Comparison of ENCODE assay signal across 16 cellular contexts in genomic region chr5:65886387-65886786, GRCh38. TPM values are rescaled to one million over a fixed set of nuclear protein-coding genes. Genes with fewer than 3 reads are reported as not detected.
DNase-seq lines count a peak whose midpoint lies in the region; ATAC-seq, FAIRE-seq and TF ChIP-seq lines count a peak whose summit lies in the region.
"Had no signal": no experiment of that assay in that cellular context is flagged by ENCODE, and none has a peak within 500 bp of the region (broad histone marks: within the 10 kb centered on the region; RNA-seq: fewer than 3 reads in every experiment).

No MANE protein-coding gene starts in this region.

- H3K36me3 Mint-ChIP-seq in HFFc6 (ENCODE audit: low read depth), result no peaks in the 10 kb centered on the region; the same call in 1 of the 2 replicates
- H3K36me3 Mint-ChIP-seq: CD14-positive monocyte; CD8-positive, alpha-beta T cell; IgD-negative memory B cell had no signal

- CTCF ChIA-PET in endothelial cell of umbilical vein (lab: Charles Lee), result no interaction called here

- H3K36me3 ChIP-seq in SJSA1 (no peaks in the 10 kb centered on the region), endothelial cell of umbilical vein (ENCODE audit: control insufficient read depth in 2 of 2, extremely low read depth in 1 of 2, insufficient read depth in 2 of 2, low read length in 2 of 2) (no peaks in the 10 kb centered on the region), upper lobe of left lung (no peaks in the 10 kb centered on the region)

- no peak for TF ChIP-seq POLR2A in endothelial cell of umbilical vein (IDR thresholded peaks at IDR 0.05; ENCODE audit: low read depth, low read length)
- no peak for TF ChIP-seq POLR2A in upper lobe of left lung (IDR thresholded peaks at IDR 0.05)

- H3K4me3 ChIP-seq in SJSA1 (no peak overlapping the region), endothelial cell of umbilical vein (replicated peaks in 1 of 3; ENCODE audit: insufficient read depth in 1 of 3, low read depth in 1 of 3, low read length in 3 of 3) (no peak overlapping the region), upper lobe of left lung (no peak overlapping the region)

- peak overlapping the region; percentile 14 for H3K27ac ChIP-seq in SJSA1
- H3K27ac ChIP-seq in endothelial cell of umbilical vein (ENCODE audit: insufficient read depth, low read depth, low read length), result no peak overlapping the region
- H3K27ac ChIP-seq in upper lobe of left lung, result no peak overlapping the region

- no peaks in the 10 kb centered on the region for H3K9me1 ChIP-seq in endothelial cell of umbilical vein (replicated peaks; ENCODE audit: control insufficient read depth, extremely low read depth, insufficient read depth, low read length)

- H3K27me3 Mint-ChIP-seq in HFFc6 (ENCODE audit: insufficient read depth), result no peaks in the 10 kb centered on the region
- H3K27me3 Mint-ChIP-seq: IgD-negative memory B cell had no signal

- peak overlapping the region; percentile 24 for H3K4me2 ChIP-seq in endothelial cell of umbilical vein (ENCODE audit: insufficient read depth, low read length)

- WGBS in upper lobe of left lung, 2 donors, result 72 to 81% methylated on average over 7 of the region's 7 CpGs

- dilution Hi-C loops in endothelial cell of umbilical vein (cut with MboI; ENCODE audit: extremely low pct_ligation_motif_present, low sequenced_read_pairs), result no loop called here

- peaks cover 48% of the 10 kb centered on the region for H3K4me1 Mint-ChIP-seq in HFFc6 (ENCODE audit: low read depth)
- H3K4me1 Mint-ChIP-seq: CD14-positive monocyte, IgD-negative memory B cell had no signal

- H3K27me3 ChIP-seq in SJSA1 (replicated peaks) (no peaks in the 10 kb centered on the region), endothelial cell of umbilical vein (ENCODE audit: control insufficient read depth in 2 of 2, insufficient read depth in 2 of 2, low read length in 2 of 2) (peaks cover 0 to 10% of the 10 kb centered on the region in 2 experiments), upper lobe of left lung (no peaks in the 10 kb centered on the region)

- no TSS peak for BruUV-seq in endothelial cell of umbilical vein (replicated peaks; lab: Mats Ljungman, UMichigan)

- FAIRE-seq in endothelial cell of umbilical vein (lab: Jason Lieb, UNC), result no peak
- FAIRE-seq: GM18507, H54 had no signal

- POLR2A ChIA-PET in endothelial cell of umbilical vein (lab: Charles Lee), result no interaction called here

- H3K9me3 Mint-ChIP-seq in HFFc6, result no peaks in the 10 kb centered on the region
- H3K9me3 Mint-ChIP-seq: CD8-positive, alpha-beta T cell had no signal

- intact Hi-C loops in endothelial cell of umbilical vein (cut with micrococcal nuclease), result no loop called here

- TF ChIP-seq CTCF in HFFc6 (IDR thresholded peaks at IDR 0.05) (no peak), endothelial cell of umbilical vein (IDR thresholded peaks at IDR 0.05; ENCODE audit: extremely low read depth in 1 of 2, insufficient read depth in 1 of 2, low read depth in 1 of 2, low read length in 2 of 2) (no peak), upper lobe of left lung (IDR thresholded peaks at IDR 0.05) (no peak)

- H4K20me1 ChIP-seq in endothelial cell of umbilical vein (replicated peaks; ENCODE audit: control insufficient read depth, extremely low read depth, insufficient read depth, low read length), result no peaks in the 10 kb centered on the region

- no peak for ATAC-seq in GM18511 (IDR thresholded peaks at IDR 0.05; ENCODE audit: unreplicated experiment)
- ATAC-seq in upper lobe of left lung (ENCODE audit: low FRiP score in 2 of 2), result no peak
- ATAC-seq: CD8-positive, alpha-beta T cell had no signal

- peaks cover 17% of the 10 kb centered on the region for H3K4me1 ChIP-seq in SJSA1 (replicated peaks)
- H3K4me1 ChIP-seq in endothelial cell of umbilical vein (ENCODE audit: control insufficient read depth, extremely low read depth, insufficient read depth, low read length), result peaks cover 8% of the 10 kb centered on the region
- H3K4me1 ChIP-seq in upper lobe of left lung, result no peaks in the 10 kb centered on the region
- H3K4me1 ChIP-seq: Caco-2 had no signal

- H3K79me2 ChIP-seq in endothelial cell of umbilical vein (ENCODE audit: control insufficient read depth, insufficient read depth, low read length), result no peaks in the 10 kb centered on the region

- H3K9ac ChIP-seq in endothelial cell of umbilical vein (replicated peaks; ENCODE audit: extremely low read depth, insufficient read depth, low read length), result no peak overlapping the region

- DNase-seq in HFFc6 (no peak), SJSA1 (ENCODE audit: low read depth in 1 of 2, low spot score in 2 of 2) (no peak), endothelial cell of umbilical vein (ENCODE audit: low read depth, low spot score) (no peak), SIG-M5 treated with dmso at 0.1 percent for 504 hours (lab: John Stamatoyannopoulos, UW; ENCODE audit: unreplicated experiment) (no peak), upper lobe of left lung (no peak), NCI-H1694 (lab: John Stamatoyannopoulos, UW) (no peak)
- DNase-seq: Caco-2; CD8-positive, alpha-beta T cell; DND-41; GF-D8; KG1 had no signal

- peak overlapping the region; percentile 58; the same call in 1 of the 2 replicates for H3K27ac Mint-ChIP-seq in HFFc6
- H3K27ac Mint-ChIP-seq: CD8-positive, alpha-beta T cell; IgD-negative memory B cell had no signal

- H3K9me3 ChIP-seq in SJSA1 (replicated peaks) (no peaks in the 10 kb centered on the region), endothelial cell of umbilical vein (replicated peaks; ENCODE audit: control insufficient read depth, insufficient read depth, low read length) (no peaks in the 10 kb centered on the region), upper lobe of left lung (no peaks in the 10 kb centered on the region)
- H3K9me3 ChIP-seq: Caco-2 had no signal

- H2AFZ ChIP-seq in endothelial cell of umbilical vein (ENCODE audit: low read depth, low read length), result no peak overlapping the region

- H3K4me3 Mint-ChIP-seq in HFFc6, result no peak overlapping the region
- H3K4me3 Mint-ChIP-seq: CD14-positive monocyte; CD8-positive, alpha-beta T cell; IgD-negative memory B cell had no signal

- TF ChIP-seq EP300 in upper lobe of left lung (IDR thresholded peaks at IDR 0.05), result no peak

TF ChIP-seq in endothelial cell of umbilical vein, 7 proteins besides CTCF, POLR2A, EP300 and RAD21:
- no peak for TF ChIP-seq GATA2 (IDR thresholded peaks at IDR 0.05; ENCODE audit: insufficient read depth, insufficient read length, low read depth, low read length)
- TF ChIP-seq MYC (IDR thresholded peaks at IDR 0.05; ENCODE audit: low read depth, low read length), result no peak
- no peak for TF ChIP-seq EZH2 (IDR thresholded peaks at IDR 0.05; ENCODE audit: borderline replicate concordance, low read depth, low read length, severe bottlenecking)
- no peak for TF ChIP-seq JUN (IDR thresholded peaks at IDR 0.05; ENCODE audit: borderline replicate concordance, insufficient read depth, insufficient read length, low read depth)
- no peak for TF ChIP-seq MAX (IDR thresholded peaks at IDR 0.05; ENCODE audit: insufficient read depth, insufficient read length)
- no peak for TF ChIP-seq POLR2AphosphoS5 (IDR thresholded peaks at IDR 0.05; ENCODE audit: insufficient read depth, low read depth, low read length)
- no peak for TF ChIP-seq FOS (IDR thresholded peaks at IDR 0.05; ENCODE audit: borderline replicate concordance, insufficient read depth, low read length)

RNA-seq across cellular contexts. Expression of gene ERBIN, which starts 40.0 kb away (rescaled TPM):
- total RNA-seq in HFFc6 (2021; fragmentation: NEBNext Ultra II Directional; extraction: Animal tissue kit (Norgen Biotek cat#: 25700)), result 100 to 1,000 TPM in 5 of 6 experiments, 10 to 100 TPM in 1; 97.5 to 127 (median 114) TPM
- 118 and 122 TPM in 2 replicates for total RNA-seq in SJSA1 (2014; rRNA removed; shearing (Covaris generic))
- total RNA-seq in endothelial cell of umbilical vein (55.6 and 60.1 TPM in 2 replicates), upper lobe of left lung (100 to 1,000 TPM in 1 of 6 donors, 10 to 100 TPM in 5; 21.0 to 111 (median 58.2) TPM)
- 6.7 and 8.1 TPM in 2 replicates for polyA plus RNA-seq in endothelial cell of umbilical vein
- 9.1 and 10.3 TPM in 2 replicates for polyA plus RNA-seq in endothelial cell of umbilical vein (2011; cell fraction: cytosol; rRNA removed)
- 24.8 and 32.8 TPM in 2 replicates for polyA plus RNA-seq in endothelial cell of umbilical vein (2011; cell fraction: nucleus; rRNA removed)
- polyA plus RNA-seq in endothelial cell of umbilical vein (2012), result 12.7 and 20.0 TPM in 2 replicates
- 35.3 and 48.2 TPM in 2 replicates for polyA minus RNA-seq in endothelial cell of umbilical vein
- 25.0 TPM for polyA minus RNA-seq in endothelial cell of umbilical vein (2011; cell fraction: cytosol; rRNA and poly(A)+ RNA removed)
- 135 and 176 TPM in 2 replicates for polyA minus RNA-seq in endothelial cell of umbilical vein (2011; cell fraction: nucleus; rRNA and poly(A)+ RNA removed)
